8 cellular contexts compared by ENCODE assay signal in the genomic region with DNA sequence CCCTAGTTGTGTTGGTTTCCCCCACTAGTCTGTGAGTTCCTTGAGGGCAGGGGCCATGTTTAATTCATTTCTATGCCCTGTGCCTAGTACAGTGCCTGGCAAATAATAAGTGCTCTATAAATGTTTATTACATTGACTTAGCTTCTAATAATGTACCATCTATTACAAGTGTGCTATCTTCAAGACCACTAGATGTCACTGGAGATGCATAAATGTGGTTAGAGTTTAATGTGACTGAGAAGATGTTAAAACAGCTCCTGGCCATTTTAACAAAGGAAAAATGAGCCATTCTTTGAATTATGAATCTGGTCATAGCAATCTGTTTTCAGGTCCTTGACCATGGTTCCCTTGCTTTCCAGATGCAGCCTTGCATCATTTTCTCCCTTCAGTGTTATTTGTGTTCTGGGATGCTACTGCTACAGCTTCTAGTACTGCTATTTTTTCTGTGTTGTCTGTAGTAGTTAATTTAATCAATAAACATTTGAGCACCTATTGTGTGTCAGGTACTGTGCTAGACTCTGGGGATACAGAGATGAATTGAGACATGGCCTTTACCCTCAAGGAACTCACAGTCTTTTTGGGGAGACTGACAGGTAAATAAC. TPM values are rescaled to one million over a fixed set of nuclear protein-coding genes. Genes with fewer than 3 reads are reported as not detected.
DNase-seq lines count a peak whose midpoint lies in the region; ATAC-seq and TF ChIP-seq lines count a peak whose summit lies in the region.

No MANE protein-coding gene starts in this region.

- no peaks in the 10 kb centered on the region for H4K20me1 ChIP-seq in KMS-11 (ENCODE audit: insufficient read depth)

- H3K9ac ChIP-seq in KMS-11: no peak overlapping the region

- no peak overlapping the region for H2AFZ ChIP-seq in KMS-11 (ENCODE audit: low read depth)

- H3K79me2 ChIP-seq in KMS-11 (ENCODE audit: insufficient read depth, low read depth): no peaks in the 10 kb centered on the region

- peak; percentile 30; the same call in 1 of the 2 replicates for TF ChIP-seq CTCF in GM12875 (IDR thresholded peaks at IDR 0.05; ENCODE audit: borderline replicate concordance, insufficient read depth, low read depth, low read length)
- peak; percentile 77 for TF ChIP-seq CTCF in KMS-11 (conservative IDR thresholded peaks at IDR 0.05; ENCODE audit: low read depth, low read length)
- TF ChIP-seq CTCF in fibroblast of mammary gland (conservative IDR thresholded peaks at IDR 0.05; ENCODE audit: control insufficient read depth, insufficient read depth, low read depth, low read length): peak; percentile 75
- TF ChIP-seq CTCF in omental fat pad (IDR thresholded peaks at IDR 0.05): no peak

- H3K4me2 ChIP-seq in KMS-11: no peak overlapping the region

- H3K27me3 ChIP-seq in KMS-11 (ENCODE audit: insufficient read depth, low read depth): no peaks in the 10 kb centered on the region

- H3K27ac ChIP-seq in KMS-11: no peak overlapping the region

- H3K36me3 ChIP-seq in KMS-11 (ENCODE audit: insufficient read depth): no peaks in the 10 kb centered on the region

- in situ Hi-C loops in SK-MEL-5 (cut with HindIII; ENCODE audit: low pct_unique_long_range_greater_than_20kb, low sequenced_read_pairs): no loop called here

- ATAC-seq in omental fat pad (ENCODE audit: low FRiP score) (peak; percentile 54), GM21447 (IDR thresholded peaks at IDR 0.05; ENCODE audit: unreplicated experiment) (no peak), HG03280 (IDR thresholded peaks at IDR 0.05; ENCODE audit: unreplicated experiment) (no peak)

- H3K4me3 ChIP-seq in GM12875 (ENCODE audit: low read depth, low read length): no peak overlapping the region
- no peak overlapping the region for H3K4me3 ChIP-seq in KMS-11 (IDR thresholded peaks at IDR 0.05; ENCODE audit: insufficient read depth, low read depth, low read length)
- H3K4me3 ChIP-seq in fibroblast of mammary gland (ENCODE audit: control insufficient read depth, low read depth, low read length): no peak overlapping the region

- DNase-seq in AG08396 (ENCODE audit: low spot score) (peak; percentile 33), SK-MEL-5 (ENCODE audit: low read depth, low spot score) (peak; percentile 65), fibroblast of mammary gland (ENCODE audit: low read depth) (peak; percentile 75), omental fat pad (ENCODE audit: low spot score) (no peak)

- H3K4me1 ChIP-seq in KMS-11 (ENCODE audit: low read depth, poor library complexity, severe bottlenecking): peaks cover 17% of the 10 kb centered on the region

RNA-seq across cellular contexts. Expression of a gene that starts 43.2 kb away (rescaled TPM):
- 17.7 and 18.7 TPM in 2 replicates for total RNA-seq in SK-MEL-5 (2014; rRNA removed; shearing (Covaris generic))
- 13.9 and 16.7 TPM in 2 replicates for polyA plus RNA-seq in SK-MEL-5 (2015; cell fraction: cytosol; rRNA removed)
- 10.9 and 12.7 TPM in 2 replicates for polyA plus RNA-seq in SK-MEL-5 (2015; cell fraction: nucleus; rRNA removed)
- 10 to 100 TPM in 3 of 4 donors, 1 to 10 TPM in 1; 9.5 to 18.6 (median 10.8) TPM for total RNA-seq in omental fat pad

RNA-seq across cellular contexts. Expression of a gene that starts 54.7 kb away (rescaled TPM):
- 28.2 and 28.3 TPM in 2 replicates for total RNA-seq in SK-MEL-5 (2014; rRNA removed; shearing (Covaris generic))
- polyA plus RNA-seq in SK-MEL-5 (2015; cell fraction: cytosol; rRNA removed): 25.9 and 37.5 TPM in 2 replicates
- polyA plus RNA-seq in SK-MEL-5 (2015; cell fraction: nucleus; rRNA removed): 9.0 and 11.5 TPM in 2 replicates
- total RNA-seq in omental fat pad: 10 to 100 TPM; 24.1 to 30.6 (median 25.4) TPM

Comparison
In these comparisons a context has a peak if more than half of its experiments do, and no peak if none do; other contexts are left out.
1. CTCF ChIP-seq: peak in GM12875 (single experiment), KMS-11 (single experiment) and fibroblast of mammary gland (single experiment); none in omental fat pad (0 of 3).